In the genomic region with DNA sequence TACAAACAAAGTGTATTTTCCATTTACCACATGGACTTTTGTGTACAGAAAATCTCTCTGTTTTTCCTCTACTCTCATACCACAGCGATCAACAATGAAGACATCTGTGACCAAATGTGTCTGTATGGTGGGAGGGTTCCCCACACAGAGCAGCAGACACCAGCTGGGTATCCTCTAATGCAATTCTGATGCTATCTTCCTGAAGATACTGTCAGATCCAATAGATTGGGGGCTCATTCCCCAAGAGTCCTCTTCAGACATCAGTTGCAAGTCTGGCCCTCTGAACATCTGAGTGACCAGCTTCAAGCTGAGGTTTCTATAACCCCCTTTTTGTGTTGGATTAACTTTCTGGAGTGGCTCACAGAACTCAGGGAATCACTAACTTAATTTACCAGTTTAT, we compare ENCODE assay signal across 7 cellular contexts.
"Had no signal": no experiment of that assay in that cellular context is flagged by ENCODE, and none has a peak within 500 bp of the region (broad histone marks: within the 10 kb centered on the region; RNA-seq: fewer than 3 reads in every experiment).

No MANE protein-coding gene starts in this region.

- H3K27ac ChIP-seq: HL-60 had no signal

- H3K4me3 Mint-ChIP-seq: IgD-negative memory B cell had no signal

- ATAC-seq: HepG2, K562 had no signal

- H3K27ac Mint-ChIP-seq: IgD-negative memory B cell had no signal

- DNase-seq: IMR-90, KBM-7, KG1 had no signal

- H3K4me3 ChIP-seq: K562 had no signal

- H3K4me1 Mint-ChIP-seq: IgD-negative memory B cell had no signal

- H3K27me3 Mint-ChIP-seq: IgD-negative memory B cell had no signal
